Comparison of ENCODE assay signal across 17 cellular contexts in genomic region chr20:47280668-47281067, GRCh38.
DNase-seq lines count a peak whose midpoint lies in the region; ATAC-seq and TF ChIP-seq lines count a peak whose summit lies in the region.
"Had no signal": no experiment of that assay in that cellular context is flagged by ENCODE, and none has a peak within 500 bp of the region (broad histone marks: within the 10 kb centered on the region; RNA-seq: fewer than 3 reads in every experiment).

No MANE protein-coding gene starts in this region.

- TF ChIP-seq CTCF in cardiac muscle cell (IDR thresholded peaks at IDR 0.05; ENCODE audit: low read depth, low read length) = no peak
- TF ChIP-seq CTCF in activated CD8-positive, alpha-beta T cell treated with anti-CD3 and anti-CD28 coated beads for 36 hours (IDR thresholded peaks at IDR 0.05) = no peak

- no peaks in the 10 kb centered on the region for H3K9me3 ChIP-seq in cardiac muscle cell (ENCODE audit: low read depth)
- H3K9me3 ChIP-seq: ovary, uterus had no signal

- H3K27ac ChIP-seq in cardiac muscle cell = peak overlapping the region; percentile 57
- H3K27ac ChIP-seq: ovary, PC-9, uterus had no signal

- no peaks in the 10 kb centered on the region for H3K9me3 Mint-ChIP-seq in activated CD8-positive, alpha-beta T cell treated with anti-CD3 and anti-CD28 coated beads for 36 hours
- H3K9me3 Mint-ChIP-seq in memory B cell = no peaks in the 10 kb centered on the region

- POLR2A ChIA-PET in activated CD8-positive, alpha-beta T cell treated with anti-CD3 and anti-CD28 coated beads for 36 hours (lab: Charles Lee) = interaction anchor here (1.0 to 1.1 kb wide), 2 partner anchors 45 to 88 kb away, joined by 3 read pairs; no protein-coding TSS in a partner anchor

- H3K36me3 Mint-ChIP-seq in activated CD8-positive, alpha-beta T cell treated with anti-CD3 and anti-CD28 coated beads for 36 hours (ENCODE audit: low read depth) = peaks cover 40% of the 10 kb centered on the region
- H3K36me3 Mint-ChIP-seq in memory B cell = peaks cover 43% of the 10 kb centered on the region

- H3K4me3 ChIP-seq in cardiac muscle cell = no peak overlapping the region
- H3K4me3 ChIP-seq: ovary, PC-9, uterus had no signal

- DNase-seq in cardiac muscle cell (ENCODE audit: low read depth in 1 of 2, low spot score in 1 of 2) (no peak), left ventricle myocardium superior (no peak), memory B cell (ENCODE audit: low spot score in 2 of 2) (no peak)
- DNase-seq in activated CD8-positive, alpha-beta T cell treated with anti-CD3 and anti-CD28 coated beads for 36 hours = no peak
- DNase-seq: activated CD4-positive, CD25-positive, alpha-beta regulatory T cell; amygdala; NCI-H748 treated with DMSO at 0.1 percent for 48 hours; ovary; small intestine; stimulated activated naive CD8-positive, alpha-beta T cell treated with anti-CD3 and anti-CD28 coated beads, Interleukin-15, Interleukin-2, amounts not matched to agents 100 U/mL and 50 U/mL, for 24 hours; uterus had no signal

- CTCF ChIA-PET in activated CD8-positive, alpha-beta T cell treated with anti-CD3 and anti-CD28 coated beads for 36 hours (lab: Charles Lee) = interaction anchor here (15.5 kb wide), 1 partner anchor 101 kb away, joined by 620 read pairs; no protein-coding TSS in a partner anchor

- peaks cover 41% of the 10 kb centered on the region for H3K36me3 ChIP-seq in cardiac muscle cell
- H3K36me3 ChIP-seq: ovary, uterus had no signal

- H3K27me3 ChIP-seq in cardiac muscle cell = no peaks in the 10 kb centered on the region
- H3K27me3 ChIP-seq: ovary, uterus had no signal

- peaks cover 7% of the 10 kb centered on the region for H3K4me1 ChIP-seq in cardiac muscle cell (ENCODE audit: low read depth)
- H3K4me1 ChIP-seq: uterus had no signal

- no peak overlapping the region for H3K4me3 Mint-ChIP-seq in activated CD8-positive, alpha-beta T cell treated with anti-CD3 and anti-CD28 coated beads for 36 hours
- H3K4me3 Mint-ChIP-seq in memory B cell = no peak overlapping the region

- no peaks in the 10 kb centered on the region for H3K27me3 Mint-ChIP-seq in activated CD8-positive, alpha-beta T cell treated with anti-CD3 and anti-CD28 coated beads for 36 hours
- H3K27me3 Mint-ChIP-seq in memory B cell = no peaks in the 10 kb centered on the region

- ATAC-seq in left ventricle myocardium superior (no peak), memory B cell (ENCODE audit: low read depth) (no peak), HG03439 (IDR thresholded peaks at IDR 0.05; ENCODE audit: unreplicated experiment) (no peak), HG02763 (IDR thresholded peaks at IDR 0.05; ENCODE audit: unreplicated experiment) (no peak), GM21723 (IDR thresholded peaks at IDR 0.05; ENCODE audit: unreplicated experiment) (no peak)
- no peak for ATAC-seq in activated CD8-positive, alpha-beta T cell treated with anti-CD3 and anti-CD28 coated beads for 36 hours
- ATAC-seq in activated CD4-positive, CD25-positive, alpha-beta regulatory T cell treated with anti-CD3 and anti-CD28 coated beads, Interleukin-2, amount 50 U/mL, for 24 hours = no peak
- ATAC-seq: SK-N-SH treated with all-trans-retinoic acid at 6 μM for 48 hours; stimulated activated naive CD8-positive, alpha-beta T cell treated with anti-CD3 and anti-CD28 coated beads, Interleukin-15, Interleukin-2, amounts not matched to agents 100 U/mL and 50 U/mL, for 24 hours had no signal

- peaks cover 17% of the 10 kb centered on the region for H3K4me1 Mint-ChIP-seq in activated CD8-positive, alpha-beta T cell treated with anti-CD3 and anti-CD28 coated beads for 36 hours (ENCODE audit: low read depth)
- H3K4me1 Mint-ChIP-seq in memory B cell = peaks cover 2% of the 10 kb centered on the region

- peak overlapping the region; percentile 3 for H3K27ac Mint-ChIP-seq in activated CD8-positive, alpha-beta T cell treated with anti-CD3 and anti-CD28 coated beads for 36 hours
- H3K27ac Mint-ChIP-seq in memory B cell = peak overlapping the region; percentile 86

- intact Hi-C loops in left ventricle myocardium superior (cut with micrococcal nuclease) = no loop called here
- intact Hi-C loops in activated CD8-positive, alpha-beta T cell treated with anti-CD3 and anti-CD28 coated beads for 36 hours (cut with micrococcal nuclease) = no loop called here
